ENCODE assay signal across 20 cellular contexts in genomic region chr1:15625224-15625917, GRCh38. TPM values are rescaled to one million over a fixed set of nuclear protein-coding genes. Genes with fewer than 3 reads are reported as not detected.
A peak's percentile ranks its signal among the peaks of the same experiment; 100 is the strongest.
DNase-seq lines count a peak whose midpoint lies in the region; ATAC-seq and TF ChIP-seq lines count a peak whose summit lies in the region.
"Had no signal": no experiment of that assay in that cellular context is flagged by ENCODE, and none has a peak within 500 bp of the region (broad histone marks: within the 10 kb centered on the region; RNA-seq: fewer than 3 reads in every experiment).

No MANE protein-coding gene starts in this region.

- H3K36me3 ChIP-seq in GM23338 (ENCODE audit: insufficient read depth): peaks cover 32% of the 10 kb centered on the region

- H3K9me2 ChIP-seq in GM23338 (ENCODE audit: insufficient read depth): no peaks in the 10 kb centered on the region

- H3F3A ChIP-seq in GM23338 (replicated peaks; ENCODE audit: low read depth): no peaks in the 10 kb centered on the region

- 0 out of 2 replicates have a peak, but pooled peaks cover 4% of the 10 kb centered on the region for H3K4me1 ChIP-seq in GM23338 (ENCODE audit: insufficient read depth)

- H3K4me3 Mint-ChIP-seq in CD14-positive monocyte (no peak overlapping the region), GM23338 (no peak overlapping the region), osteocyte (ENCODE audit: unreplicated experiment) (no peak overlapping the region)
- H3K4me3 Mint-ChIP-seq: activated T-helper 1 cell treated with anti-CD3 and anti-CD28 coated beads, Interleukin-12 subunit alpha, Interleukin-12 subunit beta, Interleukin-2, Interleukin-4 antibody, amounts not matched to agents 30 ng/mL and 10 ng/mL and 1 ng/mL, durations not matched to agents 14 hours and 24 hours and 36 hours; T-helper 17 cell had no signal

- intact Hi-C loops in CD14-positive monocyte (cut with micrococcal nuclease): no loop called here

- no peak overlapping the region for H2AFZ ChIP-seq in GM23338
- H2AFZ ChIP-seq: PC-9 had no signal

- H3K4me2 ChIP-seq in GM23338: no peak overlapping the region
- H3K4me2 ChIP-seq: PC-9 had no signal

- no peaks in the 10 kb centered on the region for H3K9me3 Mint-ChIP-seq in CD14-positive monocyte
- H3K9me3 Mint-ChIP-seq in GM23338: no peaks in the 10 kb centered on the region
- no peaks in the 10 kb centered on the region for H3K9me3 Mint-ChIP-seq in osteocyte (ENCODE audit: unreplicated experiment)
- H3K9me3 Mint-ChIP-seq: activated T-helper 1 cell treated with anti-CD3 and anti-CD28 coated beads, Interleukin-12 subunit alpha, Interleukin-12 subunit beta, Interleukin-2, Interleukin-4 antibody, amounts not matched to agents 30 ng/mL and 10 ng/mL and 1 ng/mL, durations not matched to agents 14 hours and 24 hours and 36 hours had no signal

- H3K79me2 ChIP-seq in GM23338 (replicated peaks; ENCODE audit: insufficient read depth): peaks cover 87% of the 10 kb centered on the region

- peaks cover 0 to 2% (median 0%) of the 10 kb centered on the region in 3 donors for H3K27me3 Mint-ChIP-seq in CD14-positive monocyte (ENCODE audit: low read depth in 3 of 3)
- H3K27me3 Mint-ChIP-seq in GM23338 (ENCODE audit: insufficient read depth, low read depth, poor library complexity): peaks cover 4% of the 10 kb centered on the region
- no peaks in the 10 kb centered on the region for H3K27me3 Mint-ChIP-seq in osteocyte (ENCODE audit: unreplicated experiment)
- H3K27me3 Mint-ChIP-seq: T-helper 17 cell had no signal

- no peak for ATAC-seq in GM23338
- no peak for ATAC-seq in HG03342 (IDR thresholded peaks at IDR 0.05; ENCODE audit: unreplicated experiment)
- ATAC-seq: foreskin keratinocyte, T-helper 17 cell had no signal

- H3K27me3 ChIP-seq in GM23338 (ENCODE audit: insufficient read depth): no peaks in the 10 kb centered on the region
- H3K27me3 ChIP-seq: foreskin keratinocyte, neutrophil, thyroid gland had no signal

- H3K4me1 Mint-ChIP-seq in CD14-positive monocyte (peaks cover 24% of the 10 kb centered on the region), GM23338 (peaks cover 8% of the 10 kb centered on the region), osteocyte (ENCODE audit: unreplicated experiment) (peaks cover 29% of the 10 kb centered on the region)

- H4K20me1 ChIP-seq in GM23338 (replicated peaks; ENCODE audit: insufficient read depth): peaks cover 62% of the 10 kb centered on the region

- no peak overlapping the region for H3K27ac ChIP-seq in GM23338 (ENCODE audit: low read depth)
- H3K27ac ChIP-seq: foreskin keratinocyte, neutrophil, PC-9, thyroid gland, WERI-Rb-1 had no signal

- H3K4me3 ChIP-seq in GM23338 (no peak overlapping the region), choroid plexus epithelial cell (ENCODE audit: low read depth, low read length) (no peak overlapping the region)
- H3K4me3 ChIP-seq: PC-9, thyroid gland had no signal

- TF ChIP-seq CTCF in CD14-positive monocyte (IDR thresholded peaks at IDR 0.05): no peak
- no peak for TF ChIP-seq CTCF in GM23338 (conservative IDR thresholded peaks at IDR 0.05; ENCODE audit: low read depth in 2 of 2)
- no peak for TF ChIP-seq CTCF in choroid plexus epithelial cell (conservative IDR thresholded peaks at IDR 0.05; ENCODE audit: low read depth, low read length)
- TF ChIP-seq CTCF in osteocyte (IDR thresholded peaks at IDR 0.05): no peak

- DNase-seq in CD14-positive monocyte (ENCODE audit: low spot score) (no peak), GM23338 (ENCODE audit: low spot score) (no peak), choroid plexus epithelial cell (ENCODE audit: low read depth) (peak; percentile 39), osteocyte (ENCODE audit: extremely low spot score, unreplicated experiment) (no peak), NCI-H1417 (lab: John Stamatoyannopoulos, UW) (no peak), NCI-H1417 treated with DMSO at 0.1 percent for 48 hours (lab: John Stamatoyannopoulos, UW) (no peak)
- DNase-seq: Calu3, EL, foreskin keratinocyte, NCI-H1436 treated with DMSO at 0.1 percent for 48 hours, NCI-H774, PC-9, retina, T-helper 17 cell, thyroid gland, WERI-Rb-1 had no signal

- H3K36me3 Mint-ChIP-seq in CD14-positive monocyte (peaks cover 34 to 46% of the 10 kb centered on the region in 2 donors), GM23338 (ENCODE audit: low read depth) (peaks cover 33% of the 10 kb centered on the region), osteocyte (ENCODE audit: unreplicated experiment) (peaks cover 25% of the 10 kb centered on the region)

- H3K27ac Mint-ChIP-seq in CD14-positive monocyte (peak overlapping the region in 5 of 7 donors; percentile 1 to 65 (median 56)), GM23338 (peak overlapping the region; percentile 66), osteocyte (ENCODE audit: unreplicated experiment) (peak overlapping the region; percentile 7)
- H3K27ac Mint-ChIP-seq: activated T-helper 1 cell treated with anti-CD3 and anti-CD28 coated beads, Interleukin-12 subunit alpha, Interleukin-12 subunit beta, Interleukin-2, Interleukin-4 antibody, amounts not matched to agents 30 ng/mL and 10 ng/mL and 1 ng/mL, durations not matched to agents 14 hours and 24 hours and 36 hours had no signal

TF ChIP-seq in GM23338, 12 proteins besides CTCF, POLR2A, EP300 and RAD21 (continues in another document):
- no peak for TF ChIP-seq ZNF114 (CRISPR knock-in tag; IDR thresholded peaks at IDR 0.05)
- no peak for TF ChIP-seq ETS1 (IDR thresholded peaks at IDR 0.05)
- TF ChIP-seq POLR2AphosphoS5 (IDR thresholded peaks at IDR 0.05; ENCODE audit: low read depth): no peak

RNA-seq across cellular contexts. Expression of gene DDI2, which starts 8.1 kb away (rescaled TPM):
- 1 to 10 TPM; 2.5 to 3.2 TPM for polyA plus RNA-seq in CD14-positive monocyte
- 34.8 and 43.3 TPM in 2 replicates for total RNA-seq in GM23338 (2014; rRNA removed; shearing (Covaris generic))
- 6.7 and 8.0 TPM in 2 replicates for polyA plus RNA-seq in GM23338 (2016; fragmentation: Nextera tagmentation; extraction: Ambion mirVana)
- 20.0 and 23.4 TPM in 2 replicates for total RNA-seq in osteocyte

RNA-seq across cellular contexts. Expression of gene AGMAT, which starts 40.5 kb away (rescaled TPM):
- not detected for polyA plus RNA-seq in CD14-positive monocyte
- 3.8 and 7.4 TPM in 2 replicates for total RNA-seq in GM23338 (2014; rRNA removed; shearing (Covaris generic))
- 1.8 and 2.3 TPM in 2 replicates for polyA plus RNA-seq in GM23338 (2016; fragmentation: Nextera tagmentation; extraction: Ambion mirVana)
- 0.13 and 0.19 TPM in 2 replicates for total RNA-seq in osteocyte
- total RNA-seq: SK-MEL-5 had no signal

RNA-seq across cellular contexts. Expression of gene PLEKHM2, which starts 58.7 kb away (rescaled TPM):
- polyA plus RNA-seq in CD14-positive monocyte: 1 to 10 TPM; 4.0 to 5.8 TPM
- total RNA-seq in GM23338 (2014; rRNA removed; shearing (Covaris generic)): 36.6 and 40.0 TPM in 2 replicates
- polyA plus RNA-seq in GM23338 (2016; fragmentation: Nextera tagmentation; extraction: Ambion mirVana): 11.2 and 12.8 TPM in 2 replicates
- total RNA-seq in osteocyte: 82.0 and 88.1 TPM in 2 replicates

Comparison
In these comparisons a context has a peak if more than half of its experiments do, and no peak if none do; other contexts are left out.
1. H3K27ac Mint-ChIP-seq: peak in every context shown above with its lines; median percentile 66 in GM23338; 56 in CD14-positive monocyte; 7 in osteocyte.